Comparison of ENCODE assay signal across 8 cellular contexts in the genomic region with DNA sequence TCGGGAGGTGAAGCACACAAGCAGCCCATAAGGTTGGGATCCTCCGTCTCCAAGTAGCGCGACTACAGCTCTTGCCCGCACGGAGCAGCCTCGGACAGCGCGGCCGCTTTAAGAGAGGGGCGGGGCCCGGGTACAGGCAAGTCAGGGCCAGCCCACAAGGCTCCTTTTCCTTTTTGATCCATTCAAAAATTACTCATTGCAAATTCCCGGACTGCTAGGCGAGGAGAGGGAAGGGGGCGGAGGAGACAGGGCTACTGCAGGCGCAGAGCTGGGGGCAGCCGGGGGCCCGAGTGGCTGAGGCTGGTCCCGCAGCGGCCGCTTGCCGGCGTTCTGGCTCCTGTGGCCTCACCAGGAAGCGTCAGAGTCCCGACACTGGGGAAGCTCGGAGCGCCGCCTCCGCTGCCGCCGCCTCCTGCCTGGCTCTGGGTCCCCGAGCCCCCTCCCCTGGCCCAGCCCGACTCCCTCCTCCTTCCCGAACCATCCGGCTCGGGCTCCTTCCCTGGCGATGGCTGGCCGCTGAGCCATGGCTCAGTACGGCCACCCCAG. TPM values are rescaled to one million over a fixed set of nuclear protein-coding genes. Genes with fewer than 3 reads are reported as not detected.
DNase-seq lines count a peak whose midpoint lies in the region; ATAC-seq and TF ChIP-seq lines count a peak whose summit lies in the region.

Gene UBASH3B (plus strand): TSS at position 196 of the 546 bp plus-strand sequence. CDS start 328 bp downstream, at position 524.

- H3K27me3 ChIP-seq in neural cell (ENCODE audit: insufficient read depth, low read depth, low read length) (peaks cover 4% of the 10 kb centered on the region), stomach smooth muscle (ENCODE audit: control insufficient read depth in 1 of 2, insufficient read depth in 2 of 2, low read length in 2 of 2) (peaks cover 0 to 5% of the 10 kb centered on the region in 2 donors)

- peak within 1 kb of the TSS; percentile 88 for H2AFZ ChIP-seq in neural cell (ENCODE audit: low read depth, low read length)

- H3K4me3 ChIP-seq in neural cell (ENCODE audit: low read length): peak within 1 kb of the TSS; percentile 96
- peak within 1 kb of the TSS; percentile 80 to 82 for H3K4me3 ChIP-seq in stomach smooth muscle (ENCODE audit: low read length in 2 of 2)

- peak; percentile 44 for TF ChIP-seq CTCF in neural cell (IDR thresholded peaks at IDR 0.05; ENCODE audit: poor library complexity, severe bottlenecking)

- no peaks in the 10 kb centered on the region for H3K79me2 ChIP-seq in neural cell (replicated peaks; ENCODE audit: insufficient read depth, low read length)

- H4K20me1 ChIP-seq in neural cell (ENCODE audit: insufficient read depth): no peaks in the 10 kb centered on the region

- H3K4me1 ChIP-seq in stomach smooth muscle (ENCODE audit: control insufficient read depth, insufficient read depth, low read length): peaks cover 15% of the 10 kb centered on the region

- peak within 1 kb of the TSS; percentile 87 for H3K27ac Mint-ChIP-seq in activated naive CD4-positive, alpha-beta T cell treated with anti-CD3 and anti-CD28 coated beads for 36 hours

- no peak for TF ChIP-seq EP300 in neural cell (conservative IDR thresholded peaks at IDR 0.05; ENCODE audit: poor library complexity, severe bottlenecking)

- H3K9me3 ChIP-seq in neural cell (ENCODE audit: low read length): peaks cover 3% of the 10 kb centered on the region
- H3K9me3 ChIP-seq in stomach smooth muscle (ENCODE audit: control insufficient read depth in 2 of 2, low read length in 2 of 2): no peaks in the 10 kb centered on the region

- H3K27ac ChIP-seq in neural cell (ENCODE audit: low read length): peak within 1 kb of the TSS; percentile 63
- H3K27ac ChIP-seq in stomach smooth muscle (ENCODE audit: low read length): peak within 1 kb of the TSS; percentile 78

- no peaks in the 10 kb centered on the region for H3F3A ChIP-seq in neural cell (ENCODE audit: insufficient read depth, low read length, poor library complexity, severe bottlenecking)

- peak within 1 kb of the TSS; percentile 79 for H3K9ac ChIP-seq in neural cell (ENCODE audit: low read length)
- peak within 1 kb of the TSS; percentile 47 to 77 for H3K9ac ChIP-seq in stomach smooth muscle (ENCODE audit: low read length in 2 of 2)

- peak within 1 kb of the TSS; percentile 26 for H3K4me2 ChIP-seq in neural cell (ENCODE audit: low read length)

- peak within 1 kb of the TSS; percentile 93 for H3K4me3 Mint-ChIP-seq in activated naive CD4-positive, alpha-beta T cell treated with anti-CD3 and anti-CD28 coated beads for 36 hours

- H3K9me2 ChIP-seq in neural cell (ENCODE audit: insufficient read depth, low read length): no peaks in the 10 kb centered on the region

- no peaks in the 10 kb centered on the region for H3K36me3 Mint-ChIP-seq in activated naive CD4-positive, alpha-beta T cell treated with anti-CD3 and anti-CD28 coated beads for 36 hours (ENCODE audit: low read depth)

- intact Hi-C loops in activated naive CD4-positive, alpha-beta T cell treated with anti-CD3 and anti-CD28 coated beads for 36 hours (cut with micrococcal nuclease): loop anchor here (1.0 to 2.0 kb wide), 8 partner anchors 20 to 197 kb away; no protein-coding TSS in a partner anchor

- CTCF ChIA-PET in activated naive CD4-positive, alpha-beta T cell treated with anti-CD3 and anti-CD28 coated beads for 36 hours (lab: Charles Lee): interaction anchor here (0.6 to 5.8 kb wide), 20 partner anchors 9 to 199 kb away, joined by 3 to 37 read pairs (median 5); no protein-coding TSS in a partner anchor

- H3K27me3 Mint-ChIP-seq in activated naive CD4-positive, alpha-beta T cell treated with anti-CD3 and anti-CD28 coated beads for 36 hours (ENCODE audit: low read depth): no peaks in the 10 kb centered on the region

- ATAC-seq in GM21367 (IDR thresholded peaks at IDR 0.05; ENCODE audit: unreplicated experiment): peak; percentile 75

- peaks cover 37% of the 10 kb centered on the region for H3K4me1 Mint-ChIP-seq in activated naive CD4-positive, alpha-beta T cell treated with anti-CD3 and anti-CD28 coated beads for 36 hours (ENCODE audit: low read depth)

- H3K36me3 ChIP-seq in neural cell (ENCODE audit: insufficient read depth, low read length) (no peaks in the 10 kb centered on the region), stomach smooth muscle (ENCODE audit: control insufficient read depth in 2 of 2, insufficient read depth in 2 of 2, low read length in 2 of 2) (no peaks in the 10 kb centered on the region)

- peak; percentile 17 for TF ChIP-seq RAD21 in neural cell (conservative IDR thresholded peaks at IDR 0.05)

- DNase-seq in COR-L47 (lab: John Stamatoyannopoulos, UW) (peak; percentile 29), HT1080 (ENCODE audit: low read depth) (peak; percentile 94), SK-N-DZ (ENCODE audit: low spot score) (peak; percentile 54), foreskin melanocyte (peak; percentile 82)
- peak; percentile 64 for DNase-seq in activated naive CD4-positive, alpha-beta T cell treated with anti-CD3 and anti-CD28 coated beads for 36 hours

- no peaks in the 10 kb centered on the region for H3K9me3 Mint-ChIP-seq in activated naive CD4-positive, alpha-beta T cell treated with anti-CD3 and anti-CD28 coated beads for 36 hours

TF ChIP-seq in neural cell, 6 proteins besides CTCF, POLR2A, EP300 and RAD21:
- TF ChIP-seq REST (IDR thresholded peaks at IDR 0.05; ENCODE audit: borderline replicate concordance) (no peak), TAF1 (IDR thresholded peaks at IDR 0.05; ENCODE audit: low read depth) (no peak), MXI1 (conservative IDR thresholded peaks at IDR 0.05; ENCODE audit: poor library complexity, severe bottlenecking) (peak; percentile 61), POLR2AphosphoS5 (IDR thresholded peaks at IDR 0.05) (peak; percentile 37), EZH2 (IDR thresholded peaks at IDR 0.05; ENCODE audit: borderline replicate concordance, insufficient read depth, low read length, poor library complexity, severe bottlenecking) (no peak), SMC3 (conservative IDR thresholded peaks at IDR 0.05; ENCODE audit: poor library complexity) (peak; percentile 34)

RNA-seq across cellular contexts. Expression of gene UBASH3B, which starts in this region (rescaled TPM):
- total RNA-seq in HT1080 (2014; rRNA removed; shearing (Covaris generic)): 99.8 and 175 TPM in 2 replicates
- polyA plus RNA-seq in HT1080 (2015; cell fraction: cytosol; rRNA removed): 51.5 and 55.4 TPM in 2 replicates
- 34.2 and 39.1 TPM in 2 replicates for polyA plus RNA-seq in HT1080 (2015; cell fraction: nucleus; rRNA removed)
- 0.39 and 0.54 TPM in 2 replicates for polyA plus RNA-seq in SK-N-DZ (2014; cell fraction: cytosol; rRNA removed)
- 0.03 and 0.14 TPM in 2 replicates for polyA plus RNA-seq in SK-N-DZ (2014; cell fraction: nucleus; rRNA removed)
- total RNA-seq in activated naive CD4-positive, alpha-beta T cell treated with anti-CD3 and anti-CD28 coated beads for 36 hours: 10 to 100 TPM; 17.9 to 21.1 TPM
- 4.2 and 5.3 TPM in 2 replicates for polyA plus RNA-seq in neural cell
- 13.1 and 15.6 TPM in 2 replicates for polyA minus RNA-seq in neural cell

Comparison
In these comparisons a context has a peak if more than half of its experiments do, and no peak if none do; other contexts are left out.
1. Peak in every context shown above with its lines: DNase-seq, ATAC-seq, H3K4me3 ChIP-seq and H3K27ac ChIP-seq.
2. DNase-seq: peak in every context shown above with its lines; median percentile 94 in HT1080; 82 in foreskin melanocyte; 64 in activated naive CD4-positive, alpha-beta T cell treated with anti-CD3 and anti-CD28 coated beads for 36 hours; 54 in SK-N-DZ; 29 in COR-L47.